Comparison of ENCODE assay signal across 9 cellular contexts in genomic region chr12:53995311-53996187, GRCh38. TPM values are rescaled to one million over a fixed set of nuclear protein-coding genes. Genes with fewer than 3 reads are reported as not detected.
DNase-seq lines count a peak whose midpoint lies in the region; TF ChIP-seq lines count a peak whose summit lies in the region.
"Had no signal": no experiment of that assay in that cellular context is flagged by ENCODE, and none has a peak within 500 bp of the region (broad histone marks: within the 10 kb centered on the region; RNA-seq: fewer than 3 reads in every experiment).

No MANE protein-coding gene starts in this region.

- no peak for TF ChIP-seq POLR2A in vagina (IDR thresholded peaks at IDR 0.05)

- H3K27me3 ChIP-seq in mammary epithelial cell (ENCODE audit: insufficient read depth, low read length): no peaks in the 10 kb centered on the region
- H3K27me3 ChIP-seq in vagina: peaks cover 51% of the 10 kb centered on the region

- CTCF ChIA-PET in mammary epithelial cell (lab: Charles Lee; ENCODE audit: low non-redundant PET): interaction anchor here (0.5 to 0.8 kb wide), 3 partner anchors 10 to 329 kb away, joined by 3 to 7 read pairs (median 4); partner anchors contain the start of genes COPZ1, HOXC10 and HOXC5

- in situ Hi-C loops in mammary epithelial cell (cut with MboI; ENCODE audit: low sequenced_read_pairs in 2 of 2): no loop called here

- TF ChIP-seq CTCF in mammary epithelial cell (conservative IDR thresholded peaks at IDR 0.05 in 1 of 2, IDR thresholded peaks at IDR 0.05 in 1 of 2; ENCODE audit: extremely low read depth in 1 of 2, insufficient read depth in 1 of 2, low read depth in 1 of 2, low read length in 2 of 2): no peak
- TF ChIP-seq CTCF in vagina (IDR thresholded peaks at IDR 0.05): no peak

- H3K27ac ChIP-seq in mammary epithelial cell (ENCODE audit: insufficient read depth, low read depth, low read length): peak overlapping the region; percentile 49
- no peak overlapping the region for H3K27ac ChIP-seq in vagina
- H3K27ac ChIP-seq: VCaP had no signal

- H3K4me3 ChIP-seq in GM08714 (ENCODE audit: low read length): peak overlapping the region; percentile 6; the same call in 1 of the 2 replicates
- H3K4me3 ChIP-seq in mammary epithelial cell (replicated peaks in 1 of 3; ENCODE audit: insufficient read depth in 1 of 3, low read depth in 2 of 3, low read length in 3 of 3): peak overlapping the region; percentile 18 to 43 (median 27)
- peak overlapping the region; percentile 43 to 51 for H3K4me3 ChIP-seq in vagina

- no peaks in the 10 kb centered on the region for H4K20me1 ChIP-seq in mammary epithelial cell (ENCODE audit: insufficient read depth, low read length)

- H3K9ac ChIP-seq in mammary epithelial cell (ENCODE audit: insufficient read depth, low read length): peak overlapping the region; percentile 42

- dilution Hi-C loops in mammary epithelial cell (cut with HindIII; ENCODE audit: low sequenced_read_pairs): no loop called here

- 29% methylated on average over 17 of the region's 50 CpGs for WGBS in mammary epithelial cell (ENCODE audit: low coverage, missing lambda C conversion rate)

- H2AFZ ChIP-seq in mammary epithelial cell (ENCODE audit: low read depth, low read length): peak overlapping the region; percentile 84

- H3K9me3 ChIP-seq in mammary epithelial cell (replicated peaks; ENCODE audit: insufficient read depth, low read length) (no peaks in the 10 kb centered on the region), vagina (no peaks in the 10 kb centered on the region)

- peaks cover 7% of the 10 kb centered on the region for H3K79me2 ChIP-seq in mammary epithelial cell (ENCODE audit: insufficient read depth, low read length)

- H3K4me1 ChIP-seq in mammary epithelial cell (ENCODE audit: insufficient read depth, low read length): peaks cover 27% of the 10 kb centered on the region
- peaks cover 37% of the 10 kb centered on the region for H3K4me1 ChIP-seq in vagina

- no TSS peak for BruUV-seq in mammary epithelial cell (replicated peaks; lab: Mats Ljungman, UMichigan)

- DNase-seq in NCI-H1105 treated with DMSO at 0.1 percent for 48 hours (lab: John Stamatoyannopoulos, UW): peak; percentile 40
- DNase-seq in mammary epithelial cell: peak; percentile 62
- DNase-seq in lung microvascular endothelial cell (ENCODE audit: low read depth in 2 of 2): peak; percentile 25 to 33
- no peak for DNase-seq in vagina (ENCODE audit: extremely low spot score in 2 of 2)
- DNase-seq in stimulated activated CD4-positive, alpha-beta T cell treated with anti-CD3 and anti-CD28 coated beads, Interleukin-2, amount 100 ng/mL, for 48 hours: no peak
- no peak for DNase-seq in stimulated activated CD4-positive, alpha-beta T cell treated with anti-CD3 and anti-CD28 coated beads, Interleukin-1b, Interleukin-23, amount 100 ng/mL, for 48 hours
- no peak for DNase-seq in stimulated activated CD4-positive, alpha-beta T cell treated with anti-CD3 and anti-CD28 coated beads, Interleukin-4, amount 100 ng/mL, for 1 hour

- H3K36me3 ChIP-seq in mammary epithelial cell (ENCODE audit: insufficient read depth, low read length): no peaks in the 10 kb centered on the region
- no peaks in the 10 kb centered on the region for H3K36me3 ChIP-seq in vagina

- intact Hi-C loops in mammary epithelial cell (cut with micrococcal nuclease): no loop called here
- intact Hi-C loops in vagina (cut with DNase I): no loop called here

- peak overlapping the region; percentile 83 for H3K4me2 ChIP-seq in mammary epithelial cell (ENCODE audit: insufficient read depth, low read depth, low read length)

RNA-seq across cellular contexts. Expression of gene HOXC9, which starts 4.4 kb away (rescaled TPM):
- total RNA-seq in mammary epithelial cell: 1 to 10 TPM; 3.2 to 9.4 TPM
- 2.9 TPM for polyA plus RNA-seq in mammary epithelial cell
- 4.2 TPM for polyA minus RNA-seq in mammary epithelial cell
- total RNA-seq in lung microvascular endothelial cell: 0.22 TPM in 1 of 2 replicates, not detected in the other
- not detected for total RNA-seq in vagina

RNA-seq across cellular contexts. Expression of gene HOXC10, which starts 10.6 kb away (rescaled TPM):
- total RNA-seq in mammary epithelial cell: 1 to 10 TPM; 3.3 to 3.8 TPM
- polyA plus RNA-seq in mammary epithelial cell: 0.83 TPM
- 1.2 TPM for polyA minus RNA-seq in mammary epithelial cell
- not detected in 2 replicates for total RNA-seq in lung microvascular endothelial cell
- not detected for total RNA-seq in vagina

RNA-seq across cellular contexts. Expression of gene HOXC8, which starts 13.2 kb away (rescaled TPM):
- total RNA-seq in mammary epithelial cell (1 to 10 TPM; 2.3 to 7.9 TPM), lung microvascular endothelial cell (not detected in 2 replicates), vagina (not detected)
- 4.3 TPM for polyA plus RNA-seq in mammary epithelial cell
- 3.2 TPM for polyA minus RNA-seq in mammary epithelial cell

RNA-seq across cellular contexts. Expression of gene HOTAIR, which starts 20.8 kb away (rescaled TPM):
- total RNA-seq in mammary epithelial cell (under 1 TPM in 1 of 2 donors, not detected in 1; 0.67 TPM), lung microvascular endothelial cell (not detected in 2 replicates), vagina (not detected)
- polyA plus RNA-seq in mammary epithelial cell: 0.33 TPM
- polyA minus RNA-seq in mammary epithelial cell: not detected

RNA-seq across cellular contexts. Expression of gene HOXC11, which starts 22.6 kb away (rescaled TPM):
- total RNA-seq in mammary epithelial cell: 1 to 10 TPM in 1 of 2 donors, not detected in 1; 1.5 TPM
- polyA plus RNA-seq in mammary epithelial cell: 0.22 TPM
- polyA minus RNA-seq in mammary epithelial cell: not detected
- not detected in 2 replicates for total RNA-seq in lung microvascular endothelial cell
- not detected for total RNA-seq in vagina

Comparison
In these comparisons a context has a peak if more than half of its experiments do, and no peak if none do; other contexts are left out.
1. DNase-seq: peak in NCI-H1105 treated with DMSO at 0.1 percent for 48 hours (single experiment), mammary epithelial cell (single experiment) and lung microvascular endothelial cell (2 of 2); none in vagina (0 of 2), stimulated activated CD4-positive, alpha-beta T cell treated with anti-CD3 and anti-CD28 coated beads, Interleukin-2, amount 100 ng/mL, for 48 hours (0 of 2), stimulated activated CD4-positive, alpha-beta T cell treated with anti-CD3 and anti-CD28 coated beads, Interleukin-1b, Interleukin-23, amount 100 ng/mL, for 48 hours (single experiment) and stimulated activated CD4-positive, alpha-beta T cell treated with anti-CD3 and anti-CD28 coated beads, Interleukin-4, amount 100 ng/mL, for 1 hour (single experiment).
2. Peak in every context shown above with its lines, with median percentiles within 50 percentile points of each other: H3K4me3 ChIP-seq.